11 cellular contexts compared by ENCODE assay signal in genomic region chr22:46233231-46233630, GRCh38. TPM values are rescaled to one million over a fixed set of nuclear protein-coding genes. Genes with fewer than 3 reads are reported as not detected.
DNase-seq lines count a peak whose midpoint lies in the region; ATAC-seq, FAIRE-seq and TF ChIP-seq lines count a peak whose summit lies in the region.
"Had no signal": no experiment of that assay in that cellular context is flagged by ENCODE, and none has a peak within 500 bp of the region (broad histone marks: within the 10 kb centered on the region; RNA-seq: fewer than 3 reads in every experiment).

No MANE protein-coding gene starts in this region.

- H3K9ac ChIP-seq in astrocyte (ENCODE audit: low read length), result no peak overlapping the region

- H3K4me1 Mint-ChIP-seq in astrocyte (ENCODE audit: low read depth, unreplicated experiment) (no peaks in the 10 kb centered on the region), type B pancreatic cell (ENCODE audit: unreplicated experiment) (peaks cover 4% of the 10 kb centered on the region)

- H3K79me2 ChIP-seq in astrocyte (ENCODE audit: insufficient read depth, low read length), result no peaks in the 10 kb centered on the region

- H3K27ac Mint-ChIP-seq in astrocyte (ENCODE audit: unreplicated experiment) (no peak overlapping the region), type B pancreatic cell (no peak overlapping the region)
- H3K27ac Mint-ChIP-seq: natural killer cell had no signal

- H2AFZ ChIP-seq in astrocyte (ENCODE audit: low read depth, low read length), result peak overlapping the region; percentile 28

- H3K36me3 ChIP-seq in astrocyte (ENCODE audit: insufficient read depth, low read length), result no peaks in the 10 kb centered on the region

- H3K4me2 ChIP-seq in astrocyte (ENCODE audit: low read length), result no peak overlapping the region

- TF ChIP-seq CTCF in astrocyte (IDR thresholded peaks at IDR 0.05; ENCODE audit: insufficient read depth, low read depth, low read length), result no peak
- TF ChIP-seq CTCF in type B pancreatic cell (conservative IDR thresholded peaks at IDR 0.05), result no peak

- no peak overlapping the region for H3K4me3 ChIP-seq in astrocyte (ENCODE audit: insufficient read depth, low read depth, low read length)

- no peaks in the 10 kb centered on the region for H3K27me3 ChIP-seq in astrocyte (ENCODE audit: insufficient read depth, low read length)

- H4K20me1 ChIP-seq in astrocyte (ENCODE audit: insufficient read depth, low read length), result no peaks in the 10 kb centered on the region

- H3K36me3 Mint-ChIP-seq in astrocyte (ENCODE audit: low read depth, unreplicated experiment) (peaks cover 9% of the 10 kb centered on the region), type B pancreatic cell (peaks cover 4% of the 10 kb centered on the region)

- no peaks in the 10 kb centered on the region for H3K9me3 ChIP-seq in astrocyte (ENCODE audit: insufficient read depth, low read depth, low read length)

- no peak for FAIRE-seq in astrocyte (lab: Jason Lieb, UNC)

- DNase-seq in DMS153 (lab: John Stamatoyannopoulos, UW) (peak; percentile 45), DMS153 treated with DMSO at 0.1 percent for 48 hours (lab: John Stamatoyannopoulos, UW; ENCODE audit: unreplicated experiment) (no peak), astrocyte (ENCODE audit: low read depth) (peak; percentile 23), hepatic stellate cell (ENCODE audit: low spot score) (peak; percentile 52), stromal cell of bone marrow (ENCODE audit: low read depth) (peak; percentile 43), type B pancreatic cell (ENCODE audit: extremely low spot score, unreplicated experiment) (no peak), RPMI8226 (no peak)
- DNase-seq: natural killer cell had no signal

- H3K27me3 Mint-ChIP-seq in astrocyte (ENCODE audit: low read depth, unreplicated experiment) (peaks cover 4% of the 10 kb centered on the region), type B pancreatic cell (no peaks in the 10 kb centered on the region)

- no peak overlapping the region for H3K4me3 Mint-ChIP-seq in astrocyte (ENCODE audit: unreplicated experiment)
- H3K4me3 Mint-ChIP-seq in type B pancreatic cell, result no peak overlapping the region
- H3K4me3 Mint-ChIP-seq: natural killer cell had no signal

- no peak overlapping the region for H3K27ac ChIP-seq in astrocyte (ENCODE audit: low read depth, low read length)
- H3K27ac ChIP-seq: 22Rv1 had no signal

- no peak for ATAC-seq in HG03469 (IDR thresholded peaks at IDR 0.05; ENCODE audit: unreplicated experiment)

- peaks cover 6% of the 10 kb centered on the region for H3K4me1 ChIP-seq in astrocyte (ENCODE audit: insufficient read depth, low read length)

- H3K9me3 Mint-ChIP-seq in astrocyte (ENCODE audit: unreplicated experiment) (no peaks in the 10 kb centered on the region), type B pancreatic cell (no peaks in the 10 kb centered on the region)
- H3K9me3 Mint-ChIP-seq: natural killer cell had no signal

RNA-seq across cellular contexts. Expression of gene CDPF1, which starts 16.9 kb away (rescaled TPM):
- total RNA-seq in astrocyte (5.4 and 5.7 TPM in 2 replicates), type B pancreatic cell (ENCODE audit: low replicate concordance) (10.8 and 12.9 TPM in 2 replicates)

RNA-seq across cellular contexts. Expression of gene PKDREJ, which starts 29.9 kb away (rescaled TPM):
- not detected in 2 replicates for total RNA-seq in astrocyte
- 0.05 TPM in 1 of 2 replicates, not detected in the other for total RNA-seq in type B pancreatic cell (ENCODE audit: low replicate concordance)
- total RNA-seq: T-helper 2 cell treated with Interferon-gamma antibody and Interleukin-4, amounts not matched to agents 100 ng/mL and 5 ng/mL, for 36 hours had no signal

RNA-seq across cellular contexts. Expression of gene TTC38, which starts 34.6 kb away (rescaled TPM):
- 15.0 and 16.1 TPM in 2 replicates for total RNA-seq in astrocyte
- total RNA-seq in type B pancreatic cell (ENCODE audit: low replicate concordance), result 22.6 and 36.9 TPM in 2 replicates

Comparison
In these comparisons a context has a peak if more than half of its experiments do, and no peak if none do; other contexts are left out.
1. DNase-seq: peak in DMS153 (single experiment), astrocyte (single experiment), hepatic stellate cell (single experiment) and stromal cell of bone marrow (single experiment); none in DMS153 treated with DMSO at 0.1 percent for 48 hours (single experiment), type B pancreatic cell (single experiment) and RPMI8226 (single experiment).